28 cellular contexts compared by ENCODE assay signal in the genomic region with DNA sequence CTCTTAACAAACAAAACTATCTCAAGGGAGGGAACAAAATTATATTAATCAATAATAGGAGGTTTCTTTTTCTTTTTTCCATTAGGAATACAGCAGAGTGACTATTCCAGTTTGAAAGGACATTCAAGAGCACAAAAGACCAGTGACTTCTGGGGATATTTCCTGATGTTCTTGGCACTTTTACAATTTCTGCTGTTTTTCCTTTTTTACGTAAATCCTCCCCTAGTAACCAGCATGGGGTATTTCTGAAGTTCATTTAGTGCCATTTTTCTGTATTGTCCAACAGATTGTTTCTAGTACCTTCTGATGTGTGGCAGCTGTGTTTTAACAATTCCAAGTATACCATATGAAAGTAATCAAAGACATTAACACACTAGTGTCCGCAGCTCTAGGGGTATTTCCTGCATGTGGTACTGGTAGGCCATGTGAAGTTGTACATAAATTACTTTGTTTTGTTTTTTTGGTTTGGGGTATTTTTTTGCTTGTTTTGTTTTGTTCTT.
"Had no signal": no experiment of that assay in that cellular context is flagged by ENCODE, and none has a peak within 500 bp of the region (broad histone marks: within the 10 kb centered on the region; RNA-seq: fewer than 3 reads in every experiment).

No MANE protein-coding gene starts in this region.

- H3K4me3 Mint-ChIP-seq: dendritic cell treated with granulocyte-macrophage colony-stimulating factor and Interleukin-4, amounts not matched to agents 40 ng/mL and 50 ng/mL, for 4 days; immature natural killer cell; memory B cell; natural killer cell; neural crest cell; stimulated activated naive CD8-positive, alpha-beta T cell treated with anti-CD3 and anti-CD28 coated beads, Interleukin-15, amount 100 ng/mL, for 72 hours had no signal

- ATAC-seq: natural killer cell; right lobe of liver; stimulated activated naive CD8-positive, alpha-beta T cell treated with anti-CD3 and anti-CD28 coated beads, Interleukin-15, amount 100 ng/mL, for 72 hours had no signal

- H3K27ac Mint-ChIP-seq: dendritic cell treated with granulocyte-macrophage colony-stimulating factor and Interleukin-4, amounts not matched to agents 40 ng/mL and 50 ng/mL, for 4 days; immature natural killer cell; memory B cell; natural killer cell; stimulated activated naive CD8-positive, alpha-beta T cell treated with anti-CD3 and anti-CD28 coated beads, Interleukin-15, amount 100 ng/mL, for 72 hours had no signal

- H3K9me3 Mint-ChIP-seq: dendritic cell treated with granulocyte-macrophage colony-stimulating factor and Interleukin-4, amounts not matched to agents 40 ng/mL and 50 ng/mL, for 4 days; memory B cell; natural killer cell; neural crest cell; stimulated activated naive CD8-positive, alpha-beta T cell treated with anti-CD3 and anti-CD28 coated beads, Interleukin-15, amount 100 ng/mL, for 72 hours had no signal

- H3K36me3 ChIP-seq: colonic mucosa, esophagus muscularis mucosa, neutrophil, prostate gland, right lobe of liver, suprapubic skin, vagina had no signal

- H3K36me3 Mint-ChIP-seq: immature natural killer cell, memory B cell, natural killer cell had no signal

- H3K27ac ChIP-seq: colonic mucosa, esophagus muscularis mucosa, neutrophil, prostate gland, right lobe of liver, suprapubic skin, vagina had no signal

- H3K4me2 ChIP-seq: smooth muscle cell had no signal

- H3K4me1 Mint-ChIP-seq: immature natural killer cell; memory B cell; natural killer cell; neural crest cell; stimulated activated naive CD8-positive, alpha-beta T cell treated with anti-CD3 and anti-CD28 coated beads, Interleukin-15, amount 100 ng/mL, for 72 hours had no signal

- DNase-seq: colonic mucosa; effector memory CD4-positive, alpha-beta T cell; hypothalamus; immature natural killer cell; islet precursor cell; kidney glomerular epithelial cell; left colon; natural killer cell; right lobe of liver; stimulated activated CD4-positive, alpha-beta T cell treated with anti-CD3 and anti-CD28 coated beads, Interleukin-12 subunit alpha, Interleukin-12 subunit beta, amount 100 ng/mL, for 4 hours; stimulated activated CD4-positive, alpha-beta T cell treated with anti-CD3 and anti-CD28 coated beads, Interleukin-1b, Interleukin-23, amount 100 ng/mL, for 48 hours; stimulated activated CD4-positive, alpha-beta T cell treated with anti-CD3 and anti-CD28 coated beads, Interleukin-4, amount 100 ng/mL, for 1 hour; stimulated activated CD8-positive, alpha-beta memory T cell treated with anti-CD3 and anti-CD28 coated beads, Interleukin-4, amount 100 ng/mL, for 48 hours; stimulated activated naive CD4-positive, alpha-beta T cell; stimulated activated naive CD8-positive, alpha-beta T cell treated with anti-CD3 and anti-CD28 coated beads, Interleukin-15, amount 100 ng/mL, for 72 hours; trophoblast cell had no signal

- H3K4me1 ChIP-seq: colonic mucosa, esophagus muscularis mucosa, prostate gland, right lobe of liver, suprapubic skin, vagina had no signal

- H3K4me3 ChIP-seq: colonic mucosa, esophagus muscularis mucosa, lung, prostate gland, right lobe of liver, smooth muscle cell, suprapubic skin, vagina had no signal

- H3K27me3 ChIP-seq: colonic mucosa, esophagus muscularis mucosa, neutrophil, right lobe of liver, suprapubic skin, vagina had no signal

- H3K9me3 ChIP-seq: colonic mucosa, esophagus muscularis mucosa, neutrophil, prostate gland, right lobe of liver, suprapubic skin, vagina had no signal

- FAIRE-seq: endothelial cell of umbilical vein, frontal cortex had no signal

- H3K27me3 Mint-ChIP-seq: dendritic cell treated with granulocyte-macrophage colony-stimulating factor and Interleukin-4, amounts not matched to agents 40 ng/mL and 50 ng/mL, for 4 days; stimulated activated naive CD8-positive, alpha-beta T cell treated with anti-CD3 and anti-CD28 coated beads, Interleukin-15, amount 100 ng/mL, for 72 hours had no signal
